13 cellular contexts compared by ENCODE assay signal in the genomic region with DNA sequence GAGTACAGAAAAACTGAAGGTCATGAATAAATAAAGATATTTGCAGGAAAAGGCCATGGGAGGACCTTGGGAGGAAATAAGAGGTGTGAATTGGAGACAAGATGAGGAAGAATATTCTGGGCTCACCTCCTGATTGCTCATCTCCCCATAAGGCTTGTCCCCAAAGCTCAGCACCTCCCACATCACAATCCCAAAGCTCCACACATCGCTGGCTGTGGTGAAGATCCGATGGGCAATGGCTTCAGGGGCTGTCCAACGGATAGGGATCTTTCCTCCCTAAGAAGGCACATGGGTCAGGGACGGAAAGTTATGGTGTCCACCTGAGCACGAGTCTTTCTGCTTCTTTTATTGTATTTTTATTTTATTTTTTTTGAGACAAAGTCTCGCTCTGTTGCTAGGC. TPM values are rescaled to one million over a fixed set of nuclear protein-coding genes. Genes with fewer than 3 reads are reported as not detected.
"Had no signal": no experiment of that assay in that cellular context is flagged by ENCODE, and none has a peak within 500 bp of the region (broad histone marks: within the 10 kb centered on the region; RNA-seq: fewer than 3 reads in every experiment).

No MANE protein-coding gene starts in this region.

- DNase-seq: activated CD4-positive, alpha-beta T cell treated with anti-CD3 and anti-CD28 coated beads, Interleukin-2, amount 10 ng/mL, durations not matched to agents 24 days and 14 days; activated CD8-positive, alpha-beta memory T cell treated with anti-CD3 and anti-CD28 coated beads for 24 hours; aorta; foreskin melanocyte had no signal

- H3K9me3 Mint-ChIP-seq: activated CD4-positive, alpha-beta T cell treated with anti-CD3 and anti-CD28 coated beads, Interleukin-2, amount 10 ng/mL, durations not matched to agents 24 days and 14 days; activated naive CD4-positive, alpha-beta T cell treated with anti-CD3 and anti-CD28 coated beads, Interleukin-2, amount 50 U/mL, for 24 hours; activated T-helper 2 cell treated with anti-CD3 and anti-CD28 coated beads, Interferon-gamma antibody, Interleukin-2, Interleukin-4, amounts not matched to agents 10 μg/mL and 5 μg/mL and 100 μg/mL, durations not matched to agents 14 hours and 24 hours and 36 hours; WTC11 had no signal

- H3K4me3 ChIP-seq: dorsolateral prefrontal cortex, right atrium auricular region, tibial artery had no signal

- H3K27ac Mint-ChIP-seq: activated CD4-positive, alpha-beta T cell treated with anti-CD3 and anti-CD28 coated beads, Interleukin-2, amount 10 ng/mL, durations not matched to agents 24 days and 14 days; activated naive CD4-positive, alpha-beta T cell treated with anti-CD3 and anti-CD28 coated beads, Interleukin-2, amount 50 U/mL, for 24 hours; activated T-helper 2 cell treated with anti-CD3 and anti-CD28 coated beads, Interferon-gamma antibody, Interleukin-2, Interleukin-4, amounts not matched to agents 10 μg/mL and 5 μg/mL and 100 μg/mL, durations not matched to agents 14 hours and 24 hours and 36 hours; WTC11 had no signal

- H3K27me3 Mint-ChIP-seq: activated CD4-positive, alpha-beta T cell treated with anti-CD3 and anti-CD28 coated beads, Interleukin-2, amount 10 ng/mL, durations not matched to agents 24 days and 14 days; activated naive CD4-positive, alpha-beta T cell treated with anti-CD3 and anti-CD28 coated beads, Interleukin-2, amount 50 U/mL, for 24 hours had no signal

- H3K4me3 Mint-ChIP-seq: activated CD4-positive, alpha-beta T cell treated with anti-CD3 and anti-CD28 coated beads, Interleukin-2, amount 10 ng/mL, durations not matched to agents 24 days and 14 days; activated naive CD4-positive, alpha-beta T cell treated with anti-CD3 and anti-CD28 coated beads, Interleukin-2, amount 50 U/mL, for 24 hours; WTC11 had no signal

- H3K27ac ChIP-seq: right atrium auricular region had no signal

- H3K27me3 ChIP-seq: dorsolateral prefrontal cortex, right atrium auricular region, tibial artery had no signal

- H3K9me3 ChIP-seq: right atrium auricular region, tibial artery had no signal

- ATAC-seq: WTC11 had no signal

RNA-seq across cellular contexts. Expression of a gene that starts 14.6 kb away (rescaled TPM):
- total RNA-seq: chondrocyte had no signal

RNA-seq across cellular contexts. Expression of a gene that starts 49.2 kb away (rescaled TPM):
- total RNA-seq: activated CD4-positive, alpha-beta T cell treated with anti-CD3 and anti-CD28 coated beads, Interleukin-2, amount 10 ng/mL, durations not matched to agents 24 days and 14 days; activated T-helper 2 cell treated with anti-CD3 and anti-CD28 coated beads, Interferon-gamma antibody, Interleukin-2, Interleukin-4, amounts not matched to agents 10 μg/mL and 5 μg/mL and 100 μg/mL, durations not matched to agents 14 hours and 24 hours and 36 hours; bronchial epithelial cell; chondrocyte; right atrium auricular region; T-helper 1 cell treated with Interleukin-12 subunit alpha and Interleukin-12 subunit beta and Interleukin-4 antibody, amounts not matched to agents 30 ng/mL and 1 ng/mL, for 36 hours had no signal
